ENCODE assay signal across 1 cellular context in the genomic region with DNA sequence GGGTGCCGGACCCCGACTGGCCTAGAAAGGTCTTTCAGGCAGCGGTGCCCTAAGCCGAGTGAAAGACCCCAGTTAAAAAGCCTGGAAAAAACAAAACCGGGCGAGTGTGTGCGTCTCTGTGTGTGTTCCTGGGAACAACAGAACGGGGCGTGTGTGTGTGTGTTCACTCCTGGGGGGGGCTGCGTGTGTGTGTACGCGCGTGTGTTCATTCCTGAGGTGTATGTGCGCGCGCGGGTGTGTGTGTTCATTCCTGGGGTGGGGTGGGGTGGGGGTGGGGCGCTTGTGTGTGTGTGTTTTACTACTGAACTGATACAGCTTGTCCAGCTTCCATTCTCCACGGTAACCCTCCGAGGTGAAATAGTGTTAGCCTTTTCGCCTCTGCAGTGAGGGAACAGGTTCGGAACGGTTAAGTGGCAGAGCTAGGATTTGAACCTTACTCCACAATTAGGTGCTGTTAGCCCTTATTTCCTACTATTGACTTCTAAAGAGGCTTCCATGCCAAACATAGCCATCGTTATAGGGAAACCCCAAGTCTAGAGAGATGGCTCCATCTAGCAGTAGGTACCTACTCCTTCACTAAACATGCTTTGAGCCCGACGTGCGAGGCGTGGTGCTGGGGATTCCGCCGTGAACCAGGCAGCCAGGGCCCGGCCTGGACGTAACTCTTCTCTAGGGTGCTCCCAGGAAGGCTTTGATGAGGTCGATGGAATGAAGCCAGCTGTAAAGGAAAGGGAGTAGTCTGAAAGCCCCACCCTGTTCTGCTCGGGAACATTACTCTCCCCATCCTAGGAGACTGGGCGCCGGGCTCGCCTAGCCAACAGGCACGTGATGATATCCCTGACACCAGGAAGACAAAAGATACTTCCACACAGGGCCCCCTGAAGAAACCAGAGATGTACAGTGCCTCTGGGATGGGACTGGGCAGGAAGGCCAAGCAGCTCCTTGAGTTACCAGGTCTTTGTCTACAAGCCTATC.
A peak's percentile ranks its signal among the peaks of the same experiment; 100 is the strongest.
TF ChIP-seq lines count a peak whose summit lies in the region.

No MANE protein-coding gene starts in this region.

TF ChIP-seq in neural cell, 6 proteins besides CTCF, POLR2A, EP300 and RAD21 (continued from another document):
- TF ChIP-seq, protein P1, sequence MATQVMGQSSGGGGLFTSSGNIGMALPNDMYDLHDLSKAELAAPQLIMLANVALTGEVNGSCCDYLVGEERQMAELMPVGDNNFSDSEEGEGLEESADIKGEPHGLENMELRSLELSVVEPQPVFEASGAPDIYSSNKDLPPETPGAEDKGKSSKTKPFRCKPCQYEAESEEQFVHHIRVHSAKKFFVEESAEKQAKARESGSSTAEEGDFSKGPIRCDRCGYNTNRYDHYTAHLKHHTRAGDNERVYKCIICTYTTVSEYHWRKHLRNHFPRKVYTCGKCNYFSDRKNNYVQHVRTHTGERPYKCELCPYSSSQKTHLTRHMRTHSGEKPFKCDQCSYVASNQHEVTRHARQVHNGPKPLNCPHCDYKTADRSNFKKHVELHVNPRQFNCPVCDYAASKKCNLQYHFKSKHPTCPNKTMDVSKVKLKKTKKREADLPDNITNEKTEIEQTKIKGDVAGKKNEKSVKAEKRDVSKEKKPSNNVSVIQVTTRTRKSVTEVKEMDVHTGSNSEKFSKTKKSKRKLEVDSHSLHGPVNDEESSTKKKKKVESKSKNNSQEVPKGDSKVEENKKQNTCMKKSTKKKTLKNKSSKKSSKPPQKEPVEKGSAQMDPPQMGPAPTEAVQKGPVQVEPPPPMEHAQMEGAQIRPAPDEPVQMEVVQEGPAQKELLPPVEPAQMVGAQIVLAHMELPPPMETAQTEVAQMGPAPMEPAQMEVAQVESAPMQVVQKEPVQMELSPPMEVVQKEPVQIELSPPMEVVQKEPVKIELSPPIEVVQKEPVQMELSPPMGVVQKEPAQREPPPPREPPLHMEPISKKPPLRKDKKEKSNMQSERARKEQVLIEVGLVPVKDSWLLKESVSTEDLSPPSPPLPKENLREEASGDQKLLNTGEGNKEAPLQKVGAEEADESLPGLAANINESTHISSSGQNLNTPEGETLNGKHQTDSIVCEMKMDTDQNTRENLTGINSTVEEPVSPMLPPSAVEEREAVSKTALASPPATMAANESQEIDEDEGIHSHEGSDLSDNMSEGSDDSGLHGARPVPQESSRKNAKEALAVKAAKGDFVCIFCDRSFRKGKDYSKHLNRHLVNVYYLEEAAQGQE (IDR thresholded peaks at IDR 0.05; ENCODE audit: borderline replicate concordance): peak; percentile 33
- TF ChIP-seq EZH2 (IDR thresholded peaks at IDR 0.05; ENCODE audit: borderline replicate concordance, insufficient read depth, low read length, poor library complexity, severe bottlenecking): no peak
- TF ChIP-seq MXI1 (conservative IDR thresholded peaks at IDR 0.05; ENCODE audit: poor library complexity, severe bottlenecking): no peak
